8 cellular contexts compared by ENCODE assay signal in genomic region chr5:100479079-100479688, GRCh38. TPM values are rescaled to one million over a fixed set of nuclear protein-coding genes. Genes with fewer than 3 reads are reported as not detected.
DNase-seq lines count a peak whose midpoint lies in the region; ATAC-seq and TF ChIP-seq lines count a peak whose summit lies in the region.
"Had no signal": no experiment of that assay in that cellular context is flagged by ENCODE, and none has a peak within 500 bp of the region (broad histone marks: within the 10 kb centered on the region; RNA-seq: fewer than 3 reads in every experiment).

No MANE protein-coding gene starts in this region.

- intact Hi-C loops in upper lobe of right lung (cut with DNase I) = no loop called here

- H3K9me3 ChIP-seq in upper lobe of right lung = no peaks in the 10 kb centered on the region

- no peaks in the 10 kb centered on the region for H3K27me3 ChIP-seq in upper lobe of right lung

- DNase-seq in NCI-H82 treated with DMSO at 0.1 percent for 48 hours (lab: John Stamatoyannopoulos, UW; ENCODE audit: unreplicated experiment) = peak; percentile 5
- peak; percentile 26 for DNase-seq in fibroblast of pulmonary artery (ENCODE audit: low read depth)
- DNase-seq in upper lobe of right lung = no peak
- DNase-seq in SKM-1 (lab: John Stamatoyannopoulos, UW; ENCODE audit: unreplicated experiment) = no peak
- no peak for DNase-seq in stimulated activated CD4-positive, alpha-beta T cell treated with anti-CD3 and anti-CD28 coated beads, Interleukin-4, amount 100 ng/mL, for 1 hour
- DNase-seq: activated B cell treated with CpG ODN at 0.5 μM for 24 hours had no signal

- H3K36me3 ChIP-seq in upper lobe of right lung = no peaks in the 10 kb centered on the region

- TF ChIP-seq CTCF in fibroblast of pulmonary artery (IDR thresholded peaks at IDR 0.05; ENCODE audit: low read length, missing control alignments) = peak; percentile 47
- TF ChIP-seq CTCF in upper lobe of right lung (IDR thresholded peaks at IDR 0.05) = peak; percentile 54

- H3K4me3 ChIP-seq in fibroblast of pulmonary artery (replicated peaks; ENCODE audit: low read depth, low read length) (no peak overlapping the region), upper lobe of right lung (no peak overlapping the region)

- no peaks in the 10 kb centered on the region for H3K4me1 ChIP-seq in upper lobe of right lung

- no peak overlapping the region for H3K27ac ChIP-seq in upper lobe of right lung

- ATAC-seq in GM18858 (IDR thresholded peaks at IDR 0.05; ENCODE audit: unreplicated experiment) (peak; percentile 64), HG02981 (IDR thresholded peaks at IDR 0.05; ENCODE audit: unreplicated experiment) (peak; percentile 51), upper lobe of right lung (peak; percentile 77)

RNA-seq across cellular contexts. Expression of gene FAM174A, which starts 56.0 kb away (rescaled TPM):
- 21.7 TPM for total RNA-seq in upper lobe of right lung

Comparison
In these comparisons a context has a peak if more than half of its experiments do, and no peak if none do; other contexts are left out.
1. DNase-seq: peak in NCI-H82 treated with DMSO at 0.1 percent for 48 hours (single experiment) and fibroblast of pulmonary artery (single experiment); none in upper lobe of right lung (single experiment), SKM-1 (single experiment) and stimulated activated CD4-positive, alpha-beta T cell treated with anti-CD3 and anti-CD28 coated beads, Interleukin-4, amount 100 ng/mL, for 1 hour (single experiment).
2. Peak in every context shown above with its lines, with median percentiles within 50 percentile points of each other: ATAC-seq.